Comparison of ENCODE assay signal across 9 cellular contexts in the genomic region with DNA sequence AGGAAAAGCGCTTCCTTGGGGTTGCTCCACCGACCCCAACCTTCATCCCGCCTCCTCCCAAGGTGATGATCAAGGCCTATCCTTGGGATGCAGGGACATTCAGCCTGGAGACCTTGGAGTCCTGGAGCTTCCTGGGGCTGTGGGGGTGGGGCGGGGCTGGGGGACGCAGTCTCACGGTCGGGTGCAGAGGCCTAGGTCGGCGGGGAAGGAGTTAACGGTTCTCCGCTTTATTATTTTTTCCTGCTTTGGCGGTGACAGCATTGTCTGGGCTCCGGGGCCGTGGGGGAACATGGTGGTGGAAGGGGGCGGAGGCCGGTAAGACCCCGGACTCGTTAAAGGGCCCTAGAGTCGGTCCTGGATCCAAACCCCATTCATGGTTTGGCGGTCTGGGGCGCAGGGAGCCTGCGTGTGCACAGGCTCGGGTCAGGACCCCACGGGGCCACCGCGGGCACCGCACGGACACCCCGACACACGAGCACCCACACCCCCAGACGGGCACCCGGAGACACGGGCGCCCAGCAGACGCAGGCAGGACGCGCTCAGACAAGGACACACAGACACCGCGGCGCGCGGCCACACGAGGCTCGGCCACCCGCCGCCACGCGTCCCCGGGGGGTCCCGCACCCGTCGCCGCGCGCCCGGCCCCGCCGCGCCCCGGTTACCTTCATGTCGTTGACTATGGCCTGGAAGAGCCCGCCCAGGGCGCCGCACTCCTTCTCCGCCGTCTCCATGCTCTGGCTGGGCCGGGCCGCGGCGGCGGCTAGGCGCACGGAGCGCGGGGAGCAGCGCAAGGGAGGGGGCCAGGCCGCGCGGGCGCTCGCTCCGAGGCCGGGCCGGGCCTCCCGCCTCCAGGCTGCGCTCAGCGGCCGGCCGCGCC. TPM values are rescaled to one million over a fixed set of nuclear protein-coding genes. Genes with fewer than 3 reads are reported as not detected.
DNase-seq lines count a peak whose midpoint lies in the region; ATAC-seq, FAIRE-seq and TF ChIP-seq lines count a peak whose summit lies in the region.
"Had no signal": no experiment of that assay in that cellular context is flagged by ENCODE, and none has a peak within 500 bp of the region (broad histone marks: within the 10 kb centered on the region; RNA-seq: fewer than 3 reads in every experiment).

No MANE protein-coding gene starts in this region.

- H3K4me1 ChIP-seq in uterus: peaks cover 27 to 59% of the 10 kb centered on the region in 2 donors

- H3K27me3 ChIP-seq in uterus: no peaks in the 10 kb centered on the region

- H3K4me1 Mint-ChIP-seq in chondrocyte (ENCODE audit: low read depth): peaks cover 68% of the 10 kb centered on the region
- peaks cover 6% of the 10 kb centered on the region for H3K4me1 Mint-ChIP-seq in memory B cell

- no peaks in the 10 kb centered on the region for H3K9me3 ChIP-seq in uterus

- H3K4me3 Mint-ChIP-seq in chondrocyte (ENCODE audit: unreplicated experiment) (peak overlapping the region; percentile 82), memory B cell (peak overlapping the region; percentile 21)

- DNase-seq in AG10803 (ENCODE audit: low read depth) (no peak), KBM-7 (peak; percentile 28), chondrocyte (ENCODE audit: low spot score) (peak; percentile 91), memory B cell (ENCODE audit: low spot score in 2 of 2) (no peak), uterus (no peak), SHP77 treated with DMSO at 0.1 percent for 48 hours (lab: John Stamatoyannopoulos, UW) (no peak), HTR-8/SVneo (ENCODE audit: insufficient read length, low spot score) (no peak)

- H3K27ac Mint-ChIP-seq in chondrocyte (ENCODE audit: unreplicated experiment) (peak overlapping the region; percentile 65), memory B cell (no peak overlapping the region)

- H3K27ac ChIP-seq in uterus: peak overlapping the region; percentile 85 to 97

- no peak for FAIRE-seq in HTR-8/SVneo (lab: Jason Lieb, UNC)
- FAIRE-seq: colon had no signal

- H3K36me3 ChIP-seq in uterus: no peaks in the 10 kb centered on the region

- H3K27me3 Mint-ChIP-seq in chondrocyte (ENCODE audit: low read depth) (no peaks in the 10 kb centered on the region), memory B cell (peaks cover 7% of the 10 kb centered on the region)

- intact Hi-C loops in uterus (cut with DNase I; ENCODE audit: low total_unique reads): no loop called here

- ATAC-seq in memory B cell (ENCODE audit: low read depth) (peak; percentile 31), GM18909 (IDR thresholded peaks at IDR 0.05; ENCODE audit: poor library complexity, unreplicated experiment) (no peak)

- TF ChIP-seq POLR2A in uterus (IDR thresholded peaks at IDR 0.05): no peak

- H3K9me3 Mint-ChIP-seq in chondrocyte (ENCODE audit: low read depth) (no peaks in the 10 kb centered on the region), memory B cell (no peaks in the 10 kb centered on the region)

- peaks cover 3% of the 10 kb centered on the region for H3K36me3 Mint-ChIP-seq in chondrocyte (ENCODE audit: low read depth)
- H3K36me3 Mint-ChIP-seq in memory B cell: peaks cover 3% of the 10 kb centered on the region

- no peak for TF ChIP-seq CTCF in AG10803 (conservative IDR thresholded peaks at IDR 0.05; ENCODE audit: low read length)
- TF ChIP-seq CTCF in chondrocyte (IDR thresholded peaks at IDR 0.05): no peak
- TF ChIP-seq CTCF in uterus (IDR thresholded peaks at IDR 0.05): peak in 1 of 4 experiments; percentile 14

- in situ Hi-C loops in KBM-7 (cut with MboI; ENCODE audit: low pct_unique_long_range_greater_than_20kb, low sequenced_read_pairs): no loop called here

- peak overlapping the region; percentile 91 for H3K4me3 ChIP-seq in AG10803 (ENCODE audit: low read length)
- peak overlapping the region; percentile 48 to 80 for H3K4me3 ChIP-seq in uterus

RNA-seq across cellular contexts. Expression of gene MTSS2, which starts 0.6 kb away (rescaled TPM):
- 243 to 296 TPM (median 282 TPM) in 3 replicates for total RNA-seq in chondrocyte
- total RNA-seq in uterus: 100 to 1,000 TPM in 1 of 4 donors, 10 to 100 TPM in 3; 11.2 to 142 (median 18.2) TPM

RNA-seq across cellular contexts. Expression of gene IL34, which starts 38.9 kb away (rescaled TPM):
- total RNA-seq in chondrocyte: 13.0 to 25.0 TPM (median 20.8 TPM) in 3 replicates
- 1 to 10 TPM in 3 of 4 donors, not detected in 1; 3.3 to 9.4 (median 9.0) TPM for total RNA-seq in uterus

Comparison
In these comparisons a context has a peak if more than half of its experiments do, and no peak if none do; other contexts are left out.
1. DNase-seq: peak in KBM-7 (single experiment) and chondrocyte (single experiment); none in AG10803 (single experiment), memory B cell (0 of 2), uterus (0 of 2), SHP77 treated with DMSO at 0.1 percent for 48 hours (single experiment) and HTR-8/SVneo (single experiment).